ENCODE assay signal across 11 cellular contexts in the genomic region with DNA sequence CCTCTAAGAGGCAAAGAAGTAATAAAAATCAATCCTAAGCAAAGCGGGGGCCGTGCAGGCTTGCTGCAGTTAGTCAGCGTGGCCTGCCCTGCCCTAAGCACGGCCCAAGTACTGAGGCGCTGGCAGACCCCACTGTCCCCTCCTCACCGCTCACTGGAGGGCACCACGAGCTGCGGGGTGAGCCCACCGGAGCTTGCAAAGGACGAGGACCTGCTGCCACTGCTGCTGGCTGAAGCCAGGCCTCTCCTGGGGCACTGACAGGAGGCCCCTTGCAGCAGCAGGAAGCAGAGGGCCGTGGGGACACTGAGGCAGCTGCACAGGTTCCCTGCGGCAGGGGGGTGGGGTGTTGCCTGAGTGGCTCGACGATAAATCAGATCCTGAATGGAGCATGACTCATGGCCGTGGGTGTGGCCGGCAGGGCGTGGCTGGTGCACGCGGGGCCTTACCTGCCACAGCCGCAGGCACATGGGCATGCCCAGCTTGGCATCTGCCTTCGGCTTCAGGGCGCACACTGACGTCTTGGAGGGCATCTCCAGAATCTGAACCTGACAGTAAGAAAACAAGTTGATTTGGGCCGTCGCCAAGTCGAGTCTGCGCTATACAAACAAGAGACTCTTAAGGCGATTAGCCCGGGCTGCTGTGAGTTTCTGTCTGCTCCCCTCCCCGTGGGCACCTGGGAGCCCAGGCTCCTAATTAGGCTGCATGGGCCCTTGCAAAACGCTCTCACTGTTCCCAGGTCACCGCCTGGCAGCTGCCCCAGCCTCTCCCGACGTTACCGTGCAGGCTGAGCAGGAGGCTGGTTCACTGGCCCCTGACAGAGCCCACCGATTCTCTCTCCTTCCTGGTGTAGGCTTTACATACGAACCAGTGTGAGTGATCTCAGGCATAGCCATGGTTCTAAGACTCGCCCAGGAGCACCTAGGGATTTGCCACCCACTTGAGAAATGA. TPM values are rescaled to one million over a fixed set of nuclear protein-coding genes. Genes with fewer than 3 reads are reported as not detected.
A peak's percentile ranks its signal among the peaks of the same experiment; 100 is the strongest.
DNase-seq lines count a peak whose midpoint lies in the region; ATAC-seq, FAIRE-seq and TF ChIP-seq lines count a peak whose summit lies in the region.
"Had no signal": no experiment of that assay in that cellular context is flagged by ENCODE, and none has a peak within 500 bp of the region (broad histone marks: within the 10 kb centered on the region; RNA-seq: fewer than 3 reads in every experiment).

No MANE protein-coding gene starts in this region.

- FAIRE-seq in keratinocyte (lab: Jason Lieb, UNC) (peak; percentile 92), GM12892 (lab: Jason Lieb, UNC) (no peak)
- FAIRE-seq: GM19239 had no signal

- H3K79me2 ChIP-seq in keratinocyte (ENCODE audit: control insufficient read depth, insufficient read depth, low read length): no peaks in the 10 kb centered on the region

- peak overlapping the region; percentile 64 for H3K9ac ChIP-seq in keratinocyte (ENCODE audit: control insufficient read depth, extremely low read depth, insufficient read depth, low read length)

- ATAC-seq in GM21717 (IDR thresholded peaks at IDR 0.05; ENCODE audit: unreplicated experiment) (no peak), HG03342 (IDR thresholded peaks at IDR 0.05; ENCODE audit: unreplicated experiment) (no peak)

- POLR2A ChIA-PET in RWPE1 (lab: Yijun Ruan, JAX; ENCODE audit: low non-redundant PET): interaction anchor here (0.6 kb wide), 1 partner anchor 49 kb away, joined by 3 read pairs; no protein-coding TSS in a partner anchor

- intact Hi-C loops in ascending aorta (cut with DNase I): no loop called here

- no peaks in the 10 kb centered on the region for H3K9me3 ChIP-seq in keratinocyte (ENCODE audit: control insufficient read depth, low read depth, low read length)
- no peaks in the 10 kb centered on the region for H3K9me3 ChIP-seq in ascending aorta
- H3K9me3 ChIP-seq: tibial artery had no signal

- H3K4me2 ChIP-seq in keratinocyte (ENCODE audit: control insufficient read depth, extremely low read depth, insufficient read depth, low read depth, low read length): peak overlapping the region; percentile 85

- H3K27me3 ChIP-seq in keratinocyte (ENCODE audit: control insufficient read depth, extremely low read depth, insufficient read depth, low read length): no peaks in the 10 kb centered on the region
- no peaks in the 10 kb centered on the region for H3K27me3 ChIP-seq in ascending aorta
- H3K27me3 ChIP-seq: tibial artery had no signal

- DNase-seq in stimulated activated CD4-positive, alpha-beta T cell treated with anti-CD3 and anti-CD28 coated beads, Interleukin-15, amount 100 ng/mL, for 24 hours: peak; percentile 17
- no peak for DNase-seq in stimulated activated CD4-positive, alpha-beta T cell treated with anti-CD3 and anti-CD28 coated beads, Interleukin-2, amount 100 ng/mL, for 48 hours
- DNase-seq in RWPE1 (ENCODE audit: low spot score): peak; percentile 92
- DNase-seq in keratinocyte (ENCODE audit: low read depth, low spot score): peak; percentile 90
- DNase-seq in GM12892 (ENCODE audit: insufficient read length): no peak
- no peak for DNase-seq in ascending aorta (ENCODE audit: low spot score in 2 of 2)
- DNase-seq: NCI-H774 had no signal

- dilution Hi-C loops in keratinocyte (cut with MboI; ENCODE audit: extremely low pct_ligation_motif_present, low sequenced_read_pairs): no loop called here

- H3K4me1 ChIP-seq in keratinocyte (ENCODE audit: control insufficient read depth, extremely low read depth, insufficient read depth, low read length) (peaks cover 47% of the 10 kb centered on the region), ascending aorta (no peaks in the 10 kb centered on the region)
- H3K4me1 ChIP-seq: tibial artery had no signal

- TF ChIP-seq POLR2A in GM12892 (IDR thresholded peaks at IDR 0.05; ENCODE audit: low read depth, low read length): no peak

- no peak for TF ChIP-seq CTCF in RWPE1 (conservative IDR thresholded peaks at IDR 0.05; ENCODE audit: low read depth)
- no peak for TF ChIP-seq CTCF in keratinocyte (optimal IDR thresholded peaks at IDR 0.05 in 1 of 3, IDR thresholded peaks at IDR 0.05 in 1 of 3, conservative IDR thresholded peaks at IDR 0.05 in 1 of 3; ENCODE audit: extremely low read depth in 1 of 3, insufficient read depth in 2 of 3, low read length in 3 of 3)
- no peak for TF ChIP-seq CTCF in ascending aorta (IDR thresholded peaks at IDR 0.05)

- H2AFZ ChIP-seq in keratinocyte (ENCODE audit: control insufficient read depth, low read length): peak overlapping the region; percentile 19

- H3K36me3 ChIP-seq in keratinocyte (ENCODE audit: control insufficient read depth in 2 of 2, extremely low read depth in 1 of 2, insufficient read depth in 2 of 2, low read length in 2 of 2): no peaks in the 10 kb centered on the region
- peaks cover 0 to 6% of the 10 kb centered on the region in 2 donors for H3K36me3 ChIP-seq in ascending aorta

- CTCF ChIA-PET in RWPE1 (lab: Yijun Ruan, JAX): interaction anchor here (0.6 kb wide), 2 partner anchors 107 to 758 kb away, joined by 3 to 4 read pairs; no protein-coding TSS in a partner anchor

- H3K9me1 ChIP-seq in keratinocyte (ENCODE audit: control insufficient read depth, extremely low read depth, insufficient read depth, low read length): no peaks in the 10 kb centered on the region

- H3K4me3 ChIP-seq in keratinocyte (ENCODE audit: control insufficient read depth in 2 of 3, extremely low read depth in 1 of 3, insufficient read depth in 2 of 3, low read depth in 1 of 3, low read length in 3 of 3): peak overlapping the region in 2 of 3 experiments; percentile 26 to 40
- no peak overlapping the region for H3K4me3 ChIP-seq in ascending aorta
- H3K4me3 ChIP-seq: tibial artery had no signal

- H3K27ac ChIP-seq in RWPE1 (peak overlapping the region; percentile 100), keratinocyte (ENCODE audit: control insufficient read depth, insufficient read depth, low read length) (peak overlapping the region; percentile 78), ascending aorta (no peak overlapping the region)
- H3K27ac ChIP-seq: tibial artery had no signal

- H4K20me1 ChIP-seq in keratinocyte (ENCODE audit: control insufficient read depth, extremely low read depth, insufficient read depth, low read length): no peaks in the 10 kb centered on the region

RNA-seq across cellular contexts. Expression of a gene that starts 45.9 kb away (rescaled TPM):
- 0.10 TPM in 1 of 3 replicates, not detected in the others for polyA plus RNA-seq in keratinocyte
- 0.17 TPM for polyA plus RNA-seq in keratinocyte (2011; ENCODE audit: low read depth)
- polyA plus RNA-seq in keratinocyte (2011; cell fraction: cytosol; rRNA removed): not detected in 2 replicates
- 0.19 TPM in 1 of 2 replicates, not detected in the other for polyA plus RNA-seq in keratinocyte (2011; cell fraction: nucleus; rRNA removed)
- 0.18 and 0.30 TPM in 2 replicates for polyA plus RNA-seq in keratinocyte (2012; ENCODE audit: low replicate concordance)
- not detected in 3 replicates for polyA minus RNA-seq in keratinocyte
- not detected for polyA minus RNA-seq in keratinocyte (2011; cell fraction: cytosol; rRNA and poly(A)+ RNA removed)
- not detected in 2 replicates for polyA minus RNA-seq in keratinocyte (2011; cell fraction: nucleus; rRNA and poly(A)+ RNA removed)
- polyA plus RNA-seq in GM12892 (2012; ENCODE audit: missing spikeins): not detected
- not detected for total RNA-seq in ascending aorta

RNA-seq across cellular contexts. Expression of a gene that starts 48.2 kb away (rescaled TPM):
- polyA plus RNA-seq in keratinocyte: 2.0 to 4.1 TPM (median 2.4 TPM) in 3 replicates
- polyA plus RNA-seq in keratinocyte (2011; ENCODE audit: low read depth): 5.8 TPM
- 1.2 and 2.9 TPM in 2 replicates for polyA plus RNA-seq in keratinocyte (2011; cell fraction: cytosol; rRNA removed)
- 1.8 and 2.1 TPM in 2 replicates for polyA plus RNA-seq in keratinocyte (2011; cell fraction: nucleus; rRNA removed)
- 7.2 and 8.4 TPM in 2 replicates for polyA plus RNA-seq in keratinocyte (2012; ENCODE audit: low replicate concordance)
- polyA minus RNA-seq in keratinocyte: 0.49 to 2.0 TPM (median 1.2 TPM) in 3 replicates
- 11.3 TPM for polyA minus RNA-seq in keratinocyte (2011; cell fraction: cytosol; rRNA and poly(A)+ RNA removed)
- 2.2 and 3.4 TPM in 2 replicates for polyA minus RNA-seq in keratinocyte (2011; cell fraction: nucleus; rRNA and poly(A)+ RNA removed)
- polyA plus RNA-seq in GM12892 (2012; ENCODE audit: missing spikeins): 1.6 TPM
- 7.9 TPM for total RNA-seq in ascending aorta

RNA-seq across cellular contexts. Expression of a gene that starts 48.2 kb away (rescaled TPM):
- polyA plus RNA-seq in keratinocyte: 12.9 to 23.4 TPM (median 18.2 TPM) in 3 replicates
- polyA plus RNA-seq in keratinocyte (2011; ENCODE audit: low read depth): 6.1 TPM
- 9.3 and 14.5 TPM in 2 replicates for polyA plus RNA-seq in keratinocyte (2011; cell fraction: cytosol; rRNA removed)
- 32.8 and 44.8 TPM in 2 replicates for polyA plus RNA-seq in keratinocyte (2011; cell fraction: nucleus; rRNA removed)
- polyA plus RNA-seq in keratinocyte (2012; ENCODE audit: low replicate concordance): 16.5 and 19.8 TPM in 2 replicates
- polyA minus RNA-seq in keratinocyte: 26.9 to 120 TPM (median 32.7 TPM) in 3 replicates
- 13.6 TPM for polyA minus RNA-seq in keratinocyte (2011; cell fraction: cytosol; rRNA and poly(A)+ RNA removed)
- 19.3 and 28.2 TPM in 2 replicates for polyA minus RNA-seq in keratinocyte (2011; cell fraction: nucleus; rRNA and poly(A)+ RNA removed)
- 5.6 TPM for polyA plus RNA-seq in GM12892 (2012; ENCODE audit: missing spikeins)
- total RNA-seq in ascending aorta: 8.8 TPM

Comparison
In these comparisons a context has a peak if more than half of its experiments do, and no peak if none do; other contexts are left out.
1. DNase-seq: peak in stimulated activated CD4-positive, alpha-beta T cell treated with anti-CD3 and anti-CD28 coated beads, Interleukin-15, amount 100 ng/mL, for 24 hours (single experiment), RWPE1 (single experiment) and keratinocyte (single experiment); none in stimulated activated CD4-positive, alpha-beta T cell treated with anti-CD3 and anti-CD28 coated beads, Interleukin-2, amount 100 ng/mL, for 48 hours (0 of 2), GM12892 (single experiment) and ascending aorta (0 of 2).
2. H3K27ac ChIP-seq: peak in RWPE1 (single experiment) and keratinocyte (single experiment); none in ascending aorta (0 of 2).
3. H3K4me3 ChIP-seq: peak in keratinocyte (2 of 3); none in ascending aorta (0 of 2).